8 cellular contexts compared by ENCODE assay signal in the genomic region with DNA sequence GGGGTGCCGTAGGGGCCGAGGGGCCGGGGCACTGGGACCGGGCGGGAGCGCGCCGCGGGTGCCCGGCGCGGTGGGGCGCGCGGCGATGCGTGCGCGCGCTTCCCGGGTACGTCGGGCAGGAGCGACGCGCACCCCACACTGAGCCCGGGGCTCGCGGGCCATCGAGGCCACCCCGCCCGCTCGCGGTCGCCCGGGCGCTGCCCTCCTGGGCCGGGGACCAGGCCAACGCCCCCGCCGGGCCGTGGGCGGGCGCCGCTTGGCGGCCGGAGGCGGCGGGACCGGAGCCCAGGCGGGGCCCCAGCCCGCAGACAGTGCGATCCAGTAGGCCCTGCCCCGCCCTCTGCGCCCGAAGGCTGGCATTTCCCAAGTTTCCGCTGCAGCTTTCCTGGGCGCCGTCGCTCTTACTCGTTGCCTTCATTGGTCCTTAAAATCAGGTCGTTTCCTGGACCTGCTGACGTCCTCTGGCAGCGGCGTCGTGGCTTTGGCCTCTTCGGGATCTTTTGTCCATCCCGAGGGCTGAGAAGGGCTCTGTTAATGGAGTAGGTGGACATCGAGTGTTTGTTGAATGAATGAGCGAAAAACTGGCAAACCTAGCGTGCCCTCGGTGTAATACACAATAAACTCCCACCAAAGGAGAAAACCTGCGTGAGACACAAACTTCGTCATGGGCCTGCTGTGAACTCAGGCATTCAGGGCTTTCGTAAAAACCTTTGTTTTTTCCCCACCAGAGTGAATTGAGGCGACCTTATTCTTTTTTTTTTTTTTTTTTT. TPM values are rescaled to one million over a fixed set of nuclear protein-coding genes. Genes with fewer than 3 reads are reported as not detected.
DNase-seq lines count a peak whose midpoint lies in the region; ATAC-seq, FAIRE-seq and TF ChIP-seq lines count a peak whose summit lies in the region.

No MANE protein-coding gene starts in this region.

- POLR2A ChIA-PET in K562 (lab: Yijun Ruan, JAX), result no interaction called here

- CTCF ChIA-PET in K562 (lab: Yijun Ruan, JAX; ENCODE audit: low intra/inter-chr PET ratio), result no interaction called here

- H3K9me1 ChIP-seq in K562 (ENCODE audit: control insufficient read depth, insufficient read depth, low read length), result no peaks in the 10 kb centered on the region

- intact Hi-C loops in K562 (cut with micrococcal nuclease), result no loop called here

- H3K4me3 ChIP-seq in K562, result no peak overlapping the region

- no peak for TF ChIP-seq EP300 in K562 (IDR thresholded peaks at IDR 0.05; ENCODE audit: low read length)

- H3K9me3 ChIP-seq in K562 (replicated peaks; ENCODE audit: control insufficient read depth, insufficient read depth, low read depth, low read length), result no peaks in the 10 kb centered on the region

- in situ Hi-C loops in K562 (cut with MboI), result no loop called here

- no peak overlapping the region for H3K9ac ChIP-seq in K562 (ENCODE audit: insufficient read depth in 1 of 2, low read depth in 2 of 2, low read length in 2 of 2)

- peaks cover 0 to 13% of the 10 kb centered on the region in 2 experiments; a peak in 1 of 5 replicates for H3K4me1 ChIP-seq in K562 (replicated peaks in 1 of 2; ENCODE audit: control insufficient read depth in 2 of 2, insufficient read depth in 2 of 2, low read length in 2 of 2)

- TF ChIP-seq RAD21 in K562 (CRISPR knock-in tag; conservative IDR thresholded peaks at IDR 0.05 in 1 of 2, IDR thresholded peaks at IDR 0.05 in 1 of 2), result no peak

- no peaks in the 10 kb centered on the region for H4K20me1 ChIP-seq in K562 (replicated peaks; ENCODE audit: control insufficient read depth, insufficient read depth, low read length)

- peaks cover 8 to 29% of the 10 kb centered on the region in 2 experiments; a peak in 4 of 5 replicates for H3K27me3 ChIP-seq in K562 (ENCODE audit: control insufficient read depth in 2 of 2, insufficient read depth in 2 of 2, low read length in 2 of 2)

- peak in 1 of 3 experiments; percentile 13; a peak in 1 of 6 replicates for TF ChIP-seq CTCF in K562 (IDR thresholded peaks at IDR 0.05 in 2 of 3, conservative IDR thresholded peaks at IDR 0.05 in 1 of 3; ENCODE audit: insufficient read depth in 2 of 3, low read depth in 1 of 3, low read length in 3 of 3)

- ATAC-seq in K562 (peak; percentile 52; the same call in 1 of the 3 replicates), HG03460 (IDR thresholded peaks at IDR 0.05; ENCODE audit: unreplicated experiment) (no peak), HG03439 (IDR thresholded peaks at IDR 0.05; ENCODE audit: unreplicated experiment) (no peak)

- no peak overlapping the region for H3K27ac ChIP-seq in K562 (ENCODE audit: extremely low read depth, low read depth, low read length)

- no peak for TF ChIP-seq POLR2A in K562 (conservative IDR thresholded peaks at IDR 0.05)

- no peaks in the 10 kb centered on the region for H3K36me3 ChIP-seq in K562 (ENCODE audit: control insufficient read depth, insufficient read depth, low read length)

- no TSS peak for BruUV-seq in K562 (replicated peaks; lab: Mats Ljungman, UMichigan)

- DNase-seq in EH (ENCODE audit: low read depth) (peak; percentile 90), NCI-H2227 treated with DMSO at 0.1 percent for 48 hours (lab: John Stamatoyannopoulos, UW) (peak; percentile 56), K562 (ENCODE audit: extremely low read depth in 1 of 4, low spot score in 3 of 4) (peak in 2 of 4 experiments; percentile 9 to 24), hepatic stellate cell (ENCODE audit: low spot score) (peak; percentile 60), putamen (ENCODE audit: low spot score) (peak; percentile 32), cerebellar nuclear complex (lab: John Stamatoyannopoulos, UW) (no peak)

- no peak overlapping the region for H3K4me2 ChIP-seq in K562 (ENCODE audit: insufficient read depth, low read length)

- H3K79me2 ChIP-seq in K562 (ENCODE audit: control insufficient read depth, insufficient read depth, low read length), result no peaks in the 10 kb centered on the region

- WGBS in K562 (ENCODE audit: insufficient coverage, low coverage, missing lambda C conversion rate), result 45% methylated on average over 34 of the region's 76 CpGs

- H2AFZ ChIP-seq in K562 (ENCODE audit: low read depth, low read length), result peak overlapping the region; percentile 33; the same call in 1 of the 2 replicates

- no peak for FAIRE-seq in K562 (lab: Jason Lieb, UNC)

TF ChIP-seq in K562, 482 proteins besides CTCF, POLR2A, EP300 and RAD21 (continues in another document):
- TF ChIP-seq FOXA1 (IDR thresholded peaks at IDR 0.05; ENCODE audit: borderline replicate concordance), result no peak
- TF ChIP-seq E2F8 (IDR thresholded peaks at IDR 0.05; ENCODE audit: low read depth, partially characterized antibody), result no peak
- no peak for TF ChIP-seq MNT (conservative IDR thresholded peaks at IDR 0.05)
- TF ChIP-seq AFF4 (CRISPR knock-in tag; IDR thresholded peaks at IDR 0.05), result no peak

RNA-seq across cellular contexts. Expression of gene PARVA, which starts 0.6 kb away (rescaled TPM):
- total RNA-seq in K562 (2011; cell fraction: chromatin; rRNA removed; ENCODE audit: low replicate concordance), result not detected in 2 replicates
- total RNA-seq in K562 (2011; cell fraction: nucleolus; rRNA removed), result not detected in 2 replicates
- total RNA-seq in K562 (2011; cell fraction: nucleoplasm; rRNA removed), result not detected in 2 replicates
- total RNA-seq in K562 (2014; rRNA removed) (not detected in 2 replicates), K562 (2014; rRNA removed; fragmentation: Illumina TruSeq; extraction: Trizol) (not detected in 2 replicates), K562 (2015; rRNA removed; fragmentation: Illumina TruSeq; extraction: Trizol) (not detected in 2 replicates), K562 (2021) (0.11 and 0.20 TPM in 2 replicates)
- polyA plus RNA-seq in K562 (2011; rRNA removed) (not detected in 2 replicates), K562 (2014; fragmentation: Illumina TruSeq; extraction: Trizol) (not detected in 2 replicates), K562 (2014; fragmentation: Nextera tagmentation; extraction: Ambion mirVana) (not detected), K562 (2014; rRNA removed) (not detected in 2 replicates)
- polyA plus RNA-seq in K562 (2011; cell fraction: cytosol; rRNA removed), result not detected in 2 replicates
- polyA plus RNA-seq in K562 (2011; cell fraction: nucleus; rRNA removed), result not detected in 2 replicates
- polyA plus RNA-seq in K562 (2012), result 0.05 TPM in 1 of 2 replicates, not detected in the other
- polyA minus RNA-seq in K562 (2011; rRNA and poly(A)+ RNA removed), result 0.03 TPM in 1 of 2 replicates, not detected in the other
- not detected in 2 replicates for polyA minus RNA-seq in K562 (2011; cell fraction: cytosol; rRNA and poly(A)+ RNA removed)
- not detected in 2 replicates for polyA minus RNA-seq in K562 (2011; cell fraction: nucleus; rRNA and poly(A)+ RNA removed)

Comparison
In these comparisons a context has a peak if more than half of its experiments do, and no peak if none do; other contexts are left out.
1. DNase-seq: peak in EH (single experiment), NCI-H2227 treated with DMSO at 0.1 percent for 48 hours (single experiment), hepatic stellate cell (single experiment) and putamen (single experiment); none in cerebellar nuclear complex (0 of 2).